Comparison of ENCODE assay signal across 1 cellular context in the genomic region with DNA sequence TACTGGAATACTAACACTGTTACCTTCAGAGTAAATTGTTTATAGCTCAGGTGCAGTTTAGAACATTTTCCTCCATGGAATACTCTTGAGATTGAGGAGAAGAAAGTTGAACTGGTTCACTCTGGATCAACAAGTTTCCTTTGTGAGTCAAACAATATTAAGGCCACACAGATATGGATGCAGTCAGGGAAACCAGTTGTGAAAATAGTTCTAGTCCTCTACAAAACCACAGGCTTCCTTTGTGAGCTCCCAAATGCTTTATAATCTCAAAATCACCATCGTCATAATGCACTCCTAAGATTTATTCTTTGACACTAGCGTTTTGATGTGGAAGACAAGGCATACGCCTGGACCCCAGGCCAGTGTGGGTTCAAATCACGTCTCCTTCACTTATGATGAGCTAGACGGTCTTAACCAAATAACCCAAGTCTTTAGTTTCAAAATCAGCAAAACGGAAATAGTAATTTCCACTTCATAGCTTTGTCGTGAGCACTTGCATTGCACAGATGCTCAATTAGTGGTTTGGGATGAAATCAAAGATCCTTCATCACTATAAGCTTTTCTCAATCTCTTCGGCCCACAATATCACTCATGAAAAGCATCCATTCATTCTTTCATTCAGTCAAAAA.
TF ChIP-seq lines count a peak whose summit lies in the region.

No MANE protein-coding gene starts in this region.

TF ChIP-seq in HepG2, 621 proteins besides CTCF, POLR2A, EP300 and RAD21 (continued from another document):
- TF ChIP-seq, protein P1, sequence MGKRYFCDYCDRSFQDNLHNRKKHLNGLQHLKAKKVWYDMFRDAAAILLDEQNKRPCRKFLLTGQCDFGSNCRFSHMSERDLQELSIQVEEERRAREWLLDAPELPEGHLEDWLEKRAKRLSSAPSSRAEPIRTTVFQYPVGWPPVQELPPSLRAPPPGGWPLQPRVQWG (CRISPR knock-in tag; IDR thresholded peaks at IDR 0.05; ENCODE audit: borderline replicate concordance, low read depth) = no peak
- TF ChIP-seq, protein P2, sequence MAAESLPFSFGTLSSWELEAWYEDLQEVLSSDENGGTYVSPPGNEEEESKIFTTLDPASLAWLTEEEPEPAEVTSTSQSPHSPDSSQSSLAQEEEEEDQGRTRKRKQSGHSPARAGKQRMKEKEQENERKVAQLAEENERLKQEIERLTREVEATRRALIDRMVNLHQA (CRISPR knock-in tag; IDR thresholded peaks at IDR 0.05) = no peak
- TF ChIP-seq ZNF772 (CRISPR knock-in tag; IDR thresholded peaks at IDR 0.05) = no peak
